In the genomic region with DNA sequence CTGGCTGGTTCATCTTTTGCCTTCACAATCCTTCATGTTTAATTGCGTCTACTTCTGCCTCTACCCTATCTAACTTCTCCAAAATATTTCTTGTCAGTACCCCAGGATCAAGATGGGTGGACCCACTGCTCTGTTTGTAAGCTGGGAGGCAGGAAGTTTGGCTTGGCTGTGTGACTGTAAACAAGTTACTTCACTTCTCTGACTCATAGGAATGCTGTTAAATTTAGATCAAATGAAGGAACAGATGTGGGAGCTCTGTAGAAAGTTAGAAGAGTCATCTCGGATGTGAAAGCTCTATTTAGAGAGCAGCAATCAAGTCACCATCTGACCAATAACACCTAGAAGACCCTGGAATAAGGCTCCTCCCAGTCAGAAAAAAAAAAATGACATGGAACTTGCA, we compare ENCODE assay signal across 12 cellular contexts. TPM values are rescaled to one million over a fixed set of nuclear protein-coding genes. Genes with fewer than 3 reads are reported as not detected.
DNase-seq lines count a peak whose midpoint lies in the region; ATAC-seq, FAIRE-seq and TF ChIP-seq lines count a peak whose summit lies in the region.
"Had no signal": no experiment of that assay in that cellular context is flagged by ENCODE, and none has a peak within 500 bp of the region (broad histone marks: within the 10 kb centered on the region; RNA-seq: fewer than 3 reads in every experiment).

No MANE protein-coding gene starts in this region.

- H3K4me1 ChIP-seq in A549 (peaks cover 69% of the 10 kb centered on the region), duodenal mucosa (ENCODE audit: control insufficient read depth in 1 of 2, insufficient read depth in 2 of 2, low read length in 2 of 2) (peaks cover 25 to 27% of the 10 kb centered on the region in 2 donors), mesenchymal stem cell (ENCODE audit: control insufficient read depth, insufficient read depth, low read depth, low read length) (peaks cover 25% of the 10 kb centered on the region)
- H3K4me1 ChIP-seq: BLaER1 had no signal

- H3K4ac ChIP-seq in mesenchymal stem cell (ENCODE audit: low read depth in 1 of 2, low read length in 2 of 2) = peak overlapping the region; percentile 7 to 60

- no peaks in the 10 kb centered on the region for H3K36me3 Mint-ChIP-seq in naive thymus-derived CD8-positive, alpha-beta T cell

- no peak for FAIRE-seq in A549 (lab: Jason Lieb, UNC)

- TF ChIP-seq EP300 in A549 (IDR thresholded peaks at IDR 0.05) = no peak; a peak in 1 of 5 replicates

- no peak overlapping the region for H3K14ac ChIP-seq in mesenchymal stem cell (ENCODE audit: low read length in 2 of 2)

- H2BK5ac ChIP-seq in mesenchymal stem cell (ENCODE audit: low read depth, low read length, poor library complexity, severe bottlenecking) = no peak overlapping the region

- no peak for TF ChIP-seq CTCF in A549 (IDR thresholded peaks at IDR 0.05)

- DNase-seq in A549 (ENCODE audit: low read depth in 1 of 2, low spot score in 1 of 2) (peak; percentile 49 to 83), MG63 (peak; percentile 66), mesenchymal stem cell (peak; percentile 90), NCI-H748 (lab: John Stamatoyannopoulos, UW; ENCODE audit: unreplicated experiment) (no peak), OCI-M2 (lab: John Stamatoyannopoulos, UW; ENCODE audit: unreplicated experiment) (no peak)
- DNase-seq in naive thymus-derived CD8-positive, alpha-beta T cell = no peak
- DNase-seq: activated CD8-positive, alpha-beta memory T cell treated with anti-CD3 and anti-CD28 coated beads for 24 hours; erythroblast; spleen had no signal

- H3K9ac ChIP-seq in duodenal mucosa (ENCODE audit: low read depth in 1 of 2, low read length in 2 of 2) (peak overlapping the region in 1 of 2 donors; percentile 23), mesenchymal stem cell (ENCODE audit: low read length) (peak overlapping the region; percentile 4)
- H3K9ac ChIP-seq: BLaER1 had no signal

- no peaks in the 10 kb centered on the region for H3K79me1 ChIP-seq in mesenchymal stem cell (replicated peaks; ENCODE audit: low read length, poor library complexity, severe bottlenecking)

- POLR2A ChIA-PET in A549 (lab: Yijun Ruan, JAX) = no interaction called here
- POLR2A ChIA-PET in naive thymus-derived CD8-positive, alpha-beta T cell (lab: Charles Lee) = interaction anchor here (0.6 kb wide), 1 partner anchor 31 kb away, joined by 3 read pairs; no protein-coding TSS in a partner anchor

- peaks cover 0 to 3% (median 0%) of the 10 kb centered on the region in 4 donors for H3K4me1 Mint-ChIP-seq in naive thymus-derived CD8-positive, alpha-beta T cell

- no peak overlapping the region for H3K4me3 Mint-ChIP-seq in naive thymus-derived CD8-positive, alpha-beta T cell

- H3K36me3 ChIP-seq in MG63 (no peaks in the 10 kb centered on the region), duodenal mucosa (ENCODE audit: control insufficient read depth in 1 of 2, insufficient read depth in 2 of 2, low read length in 2 of 2) (no peaks in the 10 kb centered on the region), mesenchymal stem cell (ENCODE audit: control insufficient read depth in 1 of 2, insufficient read depth in 2 of 2, low read depth in 1 of 2, low read length in 2 of 2) (no peaks in the 10 kb centered on the region)
- H3K36me3 ChIP-seq: BLaER1, spleen had no signal

- TF ChIP-seq RAD21 in A549 (conservative IDR thresholded peaks at IDR 0.05 in 1 of 2, IDR thresholded peaks at IDR 0.05 in 1 of 2) = peak in 1 of 2 experiments; percentile 30; a peak in 1 of 5 replicates

- H2BK15ac ChIP-seq in mesenchymal stem cell (ENCODE audit: low read depth, poor library complexity, severe bottlenecking) = no peak overlapping the region

- CTCF ChIA-PET in A549 (lab: Yijun Ruan, JAX) = no interaction called here

- TF ChIP-seq POLR2A in A549 (IDR thresholded peaks at IDR 0.05; ENCODE audit: low read length) = no peak

- peak overlapping the region; percentile 79 for H2AK5ac ChIP-seq in mesenchymal stem cell (ENCODE audit: low read length, severe bottlenecking)

- peaks cover 6 to 16% (median 15%) of the 10 kb centered on the region in 5 donors for H3K27me3 Mint-ChIP-seq in naive thymus-derived CD8-positive, alpha-beta T cell

- no peak overlapping the region for H3K23ac ChIP-seq in mesenchymal stem cell (ENCODE audit: low read length in 2 of 2)

- no peak overlapping the region for H2BK12ac ChIP-seq in mesenchymal stem cell (ENCODE audit: low read length in 2 of 2)

- H3K27ac Mint-ChIP-seq in naive thymus-derived CD8-positive, alpha-beta T cell = no peak overlapping the region

- ATAC-seq in A549 = peak; percentile 31 to 53; a peak in 4 of 6 replicates
- no peak for ATAC-seq in naive thymus-derived CD8-positive, alpha-beta T cell
- no peak for ATAC-seq in GM21528 (IDR thresholded peaks at IDR 0.05; ENCODE audit: low FRiP score, unreplicated experiment)

- no peak overlapping the region for H4K8ac ChIP-seq in mesenchymal stem cell (ENCODE audit: low read length)

- no peak overlapping the region for H2AFZ ChIP-seq in mesenchymal stem cell (ENCODE audit: low read depth, low read length)

- 33% methylated on average over 2 of the region's 2 CpGs for WGBS in A549 (ENCODE audit: missing lambda C conversion rate)
- WGBS in mesenchymal stem cell = 40% methylated on average over 2 of the region's 2 CpGs

- H3K9me3 ChIP-seq in A549 = 0 out of 3 replicates have a peak, but pooled peaks cover under 1% of the 10 kb centered on the region
- no peaks in the 10 kb centered on the region for H3K9me3 ChIP-seq in MG63
- no peaks in the 10 kb centered on the region for H3K9me3 ChIP-seq in duodenal mucosa (ENCODE audit: control insufficient read depth in 1 of 2, low read length in 2 of 2)
- no peaks in the 10 kb centered on the region for H3K9me3 ChIP-seq in mesenchymal stem cell (ENCODE audit: control insufficient read depth, low read length)
- H3K9me3 ChIP-seq: BLaER1, spleen had no signal

- H3K27ac ChIP-seq in A549 (peak overlapping the region; percentile 9 to 71; a peak in 4 of 6 replicates), duodenal mucosa (ENCODE audit: low read depth, low read length) (no peak overlapping the region), mesenchymal stem cell (ENCODE audit: low read length, poor library complexity, severe bottlenecking) (no peak overlapping the region)
- H3K27ac ChIP-seq: BLaER1, spleen had no signal

- H3K9me3 Mint-ChIP-seq in naive thymus-derived CD8-positive, alpha-beta T cell = no peaks in the 10 kb centered on the region

- no peak overlapping the region for H4K91ac ChIP-seq in mesenchymal stem cell (ENCODE audit: low read length)

- H3K4me2 ChIP-seq in A549 = peak overlapping the region; percentile 56
- no peak overlapping the region for H3K4me2 ChIP-seq in mesenchymal stem cell (ENCODE audit: low read length, poor library complexity, severe bottlenecking)
- H3K4me2 ChIP-seq: BLaER1 had no signal

- H3K4me3 ChIP-seq in A549 (no peak overlapping the region), MG63 (no peak overlapping the region), duodenal mucosa (ENCODE audit: low read depth in 1 of 2, low read length in 2 of 2) (peak overlapping the region; percentile 46 to 58), mesenchymal stem cell (ENCODE audit: insufficient read depth in 1 of 2, low read depth in 1 of 2, low read length in 2 of 2) (peak overlapping the region in 1 of 2 experiments; percentile 37)
- H3K4me3 ChIP-seq: BLaER1, spleen had no signal

- H3K18ac ChIP-seq in mesenchymal stem cell (ENCODE audit: low read depth in 1 of 2, low read length in 2 of 2) = peak overlapping the region; percentile 49 to 74

- H2BK120ac ChIP-seq in mesenchymal stem cell (ENCODE audit: low read depth, low read length) = no peak overlapping the region

- H3K27me3 ChIP-seq in MG63 (no peaks in the 10 kb centered on the region), duodenal mucosa (ENCODE audit: control insufficient read depth in 1 of 2, insufficient read depth in 2 of 2, low read length in 2 of 2) (no peaks in the 10 kb centered on the region), mesenchymal stem cell (ENCODE audit: control insufficient read depth in 1 of 2, insufficient read depth in 1 of 2, low read length in 2 of 2) (peaks cover 0 to 2% of the 10 kb centered on the region in 2 experiments)
- H3K27me3 ChIP-seq: BLaER1 had no signal

TF ChIP-seq in A549, 52 proteins besides CTCF, POLR2A, EP300 and RAD21 (continues in another document):
- TF ChIP-seq, protein P1, sequence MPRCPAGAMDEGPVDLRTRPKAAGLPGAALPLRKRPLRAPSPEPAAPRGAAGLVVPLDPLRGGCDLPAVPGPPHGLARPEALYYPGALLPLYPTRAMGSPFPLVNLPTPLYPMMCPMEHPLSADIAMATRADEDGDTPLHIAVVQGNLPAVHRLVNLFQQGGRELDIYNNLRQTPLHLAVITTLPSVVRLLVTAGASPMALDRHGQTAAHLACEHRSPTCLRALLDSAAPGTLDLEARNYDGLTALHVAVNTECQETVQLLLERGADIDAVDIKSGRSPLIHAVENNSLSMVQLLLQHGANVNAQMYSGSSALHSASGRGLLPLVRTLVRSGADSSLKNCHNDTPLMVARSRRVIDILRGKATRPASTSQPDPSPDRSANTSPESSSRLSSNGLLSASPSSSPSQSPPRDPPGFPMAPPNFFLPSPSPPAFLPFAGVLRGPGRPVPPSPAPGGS (IDR thresholded peaks at IDR 0.05) = no peak; the same call in 2 of the 3 replicates
- TF ChIP-seq GATA3 (IDR thresholded peaks at IDR 0.05; ENCODE audit: borderline replicate concordance) = peak; percentile 61; the same call in 1 of the 2 replicates
- TF ChIP-seq, protein P2, sequence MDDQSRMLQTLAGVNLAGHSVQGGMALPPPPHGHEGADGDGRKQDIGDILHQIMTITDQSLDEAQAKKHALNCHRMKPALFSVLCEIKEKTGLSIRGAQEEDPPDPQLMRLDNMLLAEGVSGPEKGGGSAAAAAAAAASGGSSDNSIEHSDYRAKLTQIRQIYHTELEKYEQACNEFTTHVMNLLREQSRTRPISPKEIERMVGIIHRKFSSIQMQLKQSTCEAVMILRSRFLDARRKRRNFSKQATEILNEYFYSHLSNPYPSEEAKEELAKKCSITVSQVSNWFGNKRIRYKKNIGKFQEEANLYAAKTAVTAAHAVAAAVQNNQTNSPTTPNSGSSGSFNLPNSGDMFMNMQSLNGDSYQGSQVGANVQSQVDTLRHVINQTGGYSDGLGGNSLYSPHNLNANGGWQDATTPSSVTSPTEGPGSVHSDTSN (IDR thresholded peaks at IDR 0.05) = no peak
- no peak for TF ChIP-seq KDM1A (IDR thresholded peaks at IDR 0.05; ENCODE audit: low read depth)
- no peak for TF ChIP-seq MAZ (IDR thresholded peaks at IDR 0.05; ENCODE audit: borderline replicate concordance, low read depth, low read length)

RNA-seq across cellular contexts. Expression of a gene that starts 55.2 kb away (rescaled TPM):
- 24.2 and 39.7 TPM in 2 replicates for polyA plus RNA-seq in A549 (2011; rRNA removed)
- 6.0 and 8.9 TPM in 2 replicates for polyA plus RNA-seq in A549 (2012; cell fraction: cytosol; rRNA removed)
- 14.7 and 18.7 TPM in 2 replicates for polyA plus RNA-seq in A549 (2012; cell fraction: nucleus; rRNA removed)
- 13.3 to 13.9 TPM (median 13.7 TPM) in 3 replicates for polyA plus RNA-seq in A549 (2017; fragmentation: RNase III; extraction: RNeasy Plus Mini Kit Qiagen cat#74134 plus additional on column Dnase treatment)
- polyA minus RNA-seq in A549 (2011; rRNA and poly(A)+ RNA removed) = 40.8 and 50.5 TPM in 2 replicates
- total RNA-seq in MG63 (2014; rRNA removed; shearing (Covaris generic); ENCODE audit: low replicate concordance) = 1.3 TPM in 2 replicates
- 14.5 TPM for polyA plus RNA-seq in mesenchymal stem cell (2013, experiment 1 of 2)
- polyA plus RNA-seq in mesenchymal stem cell (2013, experiment 2 of 2) = 12.9 TPM
- 10 to 100 TPM; 21.5 to 23.3 TPM for total RNA-seq in naive thymus-derived CD8-positive, alpha-beta T cell
- polyA plus RNA-seq in naive thymus-derived CD8-positive, alpha-beta T cell = 1 to 10 TPM; 2.5 to 6.4 (median 4.6) TPM

Comparison
In these comparisons a context has a peak if more than half of its experiments do, and no peak if none do; other contexts are left out.
1. ATAC-seq: peak in A549 (2 of 2); none in naive thymus-derived CD8-positive, alpha-beta T cell (0 of 2) and GM21528 (single experiment).
2. DNase-seq: peak in A549 (2 of 2), MG63 (single experiment) and mesenchymal stem cell (single experiment); none in naive thymus-derived CD8-positive, alpha-beta T cell (0 of 10), NCI-H748 (single experiment) and OCI-M2 (single experiment).
3. H3K27ac ChIP-seq: peak in A549 (2 of 2); none in duodenal mucosa (single experiment) and mesenchymal stem cell (single experiment).
4. H3K4me3 ChIP-seq: peak in duodenal mucosa (2 of 2); none in A549 (single experiment) and MG63 (single experiment).